In the genomic region with DNA sequence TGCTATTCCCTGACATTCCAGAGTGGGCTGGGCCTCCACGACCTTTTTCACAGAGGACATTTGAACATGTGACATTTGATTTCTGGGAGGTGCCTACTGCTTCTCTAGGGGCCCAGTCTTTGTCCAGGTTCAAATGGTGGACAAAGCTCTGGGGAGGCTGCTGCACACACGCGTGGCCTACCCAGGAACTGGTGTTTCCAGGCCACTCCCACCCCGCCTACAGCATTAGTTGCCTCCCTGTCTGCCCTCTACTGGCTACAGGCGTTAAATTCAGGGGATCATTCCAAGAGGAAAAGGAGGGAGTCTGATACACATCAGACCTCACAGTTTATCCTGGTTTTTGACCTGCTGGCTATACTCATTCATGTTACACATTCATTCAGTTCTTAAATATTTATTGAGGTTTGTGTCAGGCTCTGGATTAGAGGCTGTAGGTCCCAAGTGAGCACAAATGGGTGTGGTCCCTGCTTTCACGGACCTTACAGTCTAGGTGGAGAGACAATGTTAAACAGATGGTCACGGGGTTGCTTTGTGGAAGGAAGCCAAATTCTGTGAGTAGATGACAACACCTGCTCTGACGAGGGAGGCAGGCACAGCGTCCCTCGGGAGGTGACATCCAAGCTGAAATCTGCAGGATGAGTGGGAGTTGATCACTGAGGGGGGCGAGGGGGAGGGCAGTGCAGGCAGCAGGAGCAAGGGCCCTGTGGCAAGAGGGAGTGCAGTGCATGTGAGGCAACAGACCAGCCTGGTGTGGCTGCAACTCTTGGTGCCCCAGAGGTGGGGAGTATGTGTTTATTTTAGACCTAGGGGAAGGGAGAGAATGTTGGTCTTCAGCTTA, we compare ENCODE assay signal across 8 cellular contexts. TPM values are rescaled to one million over a fixed set of nuclear protein-coding genes. Genes with fewer than 3 reads are reported as not detected.
DNase-seq lines count a peak whose midpoint lies in the region; ATAC-seq lines count a peak whose summit lies in the region.

No MANE protein-coding gene starts in this region.

- ATAC-seq in GM18867 (IDR thresholded peaks at IDR 0.05; ENCODE audit: unreplicated experiment) (peak; percentile 88), HG03139 (IDR thresholded peaks at IDR 0.05; ENCODE audit: unreplicated experiment) (peak; percentile 66), HG03108 (IDR thresholded peaks at IDR 0.05; ENCODE audit: unreplicated experiment) (no peak)

- peak; percentile 73 for DNase-seq in Ammon's horn (ENCODE audit: low spot score)
- peak; percentile 12 to 79 for DNase-seq in NCI-H526 (lab: John Stamatoyannopoulos, UW)
- peak; percentile 43 for DNase-seq in activated T-cell treated with anti-CD3 and anti-CD28 coated beads for 48 hours (ENCODE audit: low read depth)
- DNase-seq in glomerular endothelial cell (ENCODE audit: extremely low read depth, low read depth, low spot score): peak; percentile 33
- DNase-seq in putamen (ENCODE audit: low spot score): peak; percentile 64

RNA-seq across cellular contexts. Expression of gene TUB, which starts 11.8 kb away (rescaled TPM):
- total RNA-seq in glomerular endothelial cell: 1.7 and 1.8 TPM in 2 replicates
